Comparison of ENCODE assay signal across 15 cellular contexts in the genomic region with DNA sequence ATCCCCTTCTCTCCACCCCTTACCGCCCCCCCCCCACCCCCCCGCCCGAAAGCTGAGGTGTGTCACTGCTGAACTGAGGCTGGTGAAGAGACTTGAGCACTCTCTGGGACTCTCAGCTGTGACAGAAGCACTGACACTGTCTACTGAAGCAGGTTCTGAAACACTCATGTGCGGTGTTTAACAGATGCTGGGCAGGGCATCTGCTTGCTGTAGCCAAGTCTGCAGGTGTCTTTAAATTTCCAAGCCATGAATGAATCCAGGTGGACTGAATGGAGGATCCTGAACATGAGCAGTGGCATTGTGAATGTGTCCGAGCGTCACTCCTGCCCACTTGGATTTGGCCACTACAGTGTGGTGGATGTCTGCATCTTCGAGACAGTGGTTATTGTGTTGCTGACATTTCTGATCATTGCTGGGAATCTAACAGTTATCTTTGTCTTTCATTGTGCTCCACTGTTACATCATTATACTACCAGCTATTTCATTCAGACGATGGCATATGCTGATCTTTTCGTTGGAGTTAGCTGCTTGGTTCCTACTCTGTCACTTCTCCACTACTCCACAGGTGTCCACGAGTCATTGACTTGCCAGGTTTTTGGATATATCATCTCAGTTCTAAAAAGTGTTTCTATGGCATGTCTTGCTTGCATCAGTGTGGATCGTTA. TPM values are rescaled to one million over a fixed set of nuclear protein-coding genes. Genes with fewer than 3 reads are reported as not detected.
A peak's percentile ranks its signal among the peaks of the same experiment; 100 is the strongest.
DNase-seq lines count a peak whose midpoint lies in the region; ATAC-seq, FAIRE-seq and TF ChIP-seq lines count a peak whose summit lies in the region.
"Had no signal": no experiment of that assay in that cellular context is flagged by ENCODE, and none has a peak within 500 bp of the region (broad histone marks: within the 10 kb centered on the region; RNA-seq: fewer than 3 reads in every experiment).

A gene with protein sequence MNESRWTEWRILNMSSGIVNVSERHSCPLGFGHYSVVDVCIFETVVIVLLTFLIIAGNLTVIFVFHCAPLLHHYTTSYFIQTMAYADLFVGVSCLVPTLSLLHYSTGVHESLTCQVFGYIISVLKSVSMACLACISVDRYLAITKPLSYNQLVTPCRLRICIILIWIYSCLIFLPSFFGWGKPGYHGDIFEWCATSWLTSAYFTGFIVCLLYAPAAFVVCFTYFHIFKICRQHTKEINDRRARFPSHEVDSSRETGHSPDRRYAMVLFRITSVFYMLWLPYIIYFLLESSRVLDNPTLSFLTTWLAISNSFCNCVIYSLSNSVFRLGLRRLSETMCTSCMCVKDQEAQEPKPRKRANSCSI (plus strand): TSS at position 99 of the 665 bp plus-strand sequence. CDS start 148 bp downstream, at position 247.

- no peak for DNase-seq in GM12891 (ENCODE audit: insufficient read length, low spot score)
- peak; percentile 50 for DNase-seq in NCI-H69 (lab: John Stamatoyannopoulos, UW)
- no peak for DNase-seq in endothelial cell (ENCODE audit: low spot score)
- DNase-seq in NCI-H748 (lab: John Stamatoyannopoulos, UW; ENCODE audit: unreplicated experiment): no peak
- no peak for DNase-seq in SHP77 treated with DMSO at 0.1 percent for 48 hours (lab: John Stamatoyannopoulos, UW)
- DNase-seq: BE2C; CD4-positive, alpha-beta memory T cell; Kasumi-1; NCI-H1436; NCI-H774; Right ventricle myocardium superior had no signal

- H3K4me3 Mint-ChIP-seq in endothelial cell (ENCODE audit: unreplicated experiment): no peak within 1 kb of the TSS
- H3K4me3 Mint-ChIP-seq: CD4-positive, alpha-beta memory T cell had no signal

- peak within 1 kb of the TSS; percentile 8 for H3K27ac ChIP-seq in parathyroid adenoma

- no peak for ATAC-seq in GM21619 (IDR thresholded peaks at IDR 0.05; ENCODE audit: unreplicated experiment)
- ATAC-seq: HCT116, Panc1 had no signal

- no peak within 1 kb of the TSS for H3K4me2 ChIP-seq in parathyroid adenoma (ENCODE audit: low read length)

- no peaks in the 10 kb centered on the region for H3K36me3 Mint-ChIP-seq in endothelial cell (ENCODE audit: low read depth, unreplicated experiment)

- no peak within 1 kb of the TSS for H3K4me3 ChIP-seq in parathyroid adenoma (ENCODE audit: low read depth, low read length)

- TF ChIP-seq CTCF in endothelial cell (IDR thresholded peaks at IDR 0.05; ENCODE audit: unreplicated experiment) (no peak), parathyroid adenoma (IDR thresholded peaks at IDR 0.05) (no peak)

- no peak within 1 kb of the TSS for H3K9ac ChIP-seq in parathyroid adenoma

- no peaks in the 10 kb centered on the region for H3K4me1 ChIP-seq in parathyroid adenoma
- H3K4me1 ChIP-seq: BE2C had no signal

- H3K27me3 Mint-ChIP-seq in endothelial cell (ENCODE audit: unreplicated experiment): peaks cover 4% of the 10 kb centered on the region
- H3K27me3 Mint-ChIP-seq: CD4-positive, alpha-beta memory T cell had no signal

- TF ChIP-seq POLR2A in GM12891 (IDR thresholded peaks at IDR 0.05; ENCODE audit: low read depth, low read length): no peak

- FAIRE-seq in GM12891 (lab: Jason Lieb, UNC): peak; percentile 74

- H3K79me2 ChIP-seq in parathyroid adenoma: no peaks in the 10 kb centered on the region

- H3K27ac Mint-ChIP-seq in endothelial cell (ENCODE audit: unreplicated experiment): peak within 1 kb of the TSS; percentile 74

- no peak within 1 kb of the TSS for H2AFZ ChIP-seq in parathyroid adenoma

- no peaks in the 10 kb centered on the region for H3K36me3 ChIP-seq in parathyroid adenoma (ENCODE audit: control insufficient read depth, insufficient read depth, low read length)
- H3K36me3 ChIP-seq: BE2C had no signal

- no peaks in the 10 kb centered on the region for H3K27me3 ChIP-seq in parathyroid adenoma (ENCODE audit: control insufficient read depth, insufficient read depth, low read length)
- H3K27me3 ChIP-seq: BE2C had no signal

- H3K4me1 Mint-ChIP-seq in endothelial cell (ENCODE audit: unreplicated experiment): peaks cover 10% of the 10 kb centered on the region

- H3K9me3 Mint-ChIP-seq in endothelial cell (ENCODE audit: unreplicated experiment): no peaks in the 10 kb centered on the region
- H3K9me3 Mint-ChIP-seq: CD4-positive, alpha-beta memory T cell had no signal

- H3K9me3 ChIP-seq in parathyroid adenoma (ENCODE audit: control insufficient read depth, low read length): no peaks in the 10 kb centered on the region
- H3K9me3 ChIP-seq: BE2C had no signal

TF ChIP-seq in GM12891, 5 proteins besides CTCF, POLR2A, EP300 and RAD21:
- TF ChIP-seq POU2F2 (IDR thresholded peaks at IDR 0.05; ENCODE audit: low read depth, low read length) (no peak), PAX5 (IDR thresholded peaks at IDR 0.05; ENCODE audit: insufficient read depth, low read length, severe bottlenecking) (no peak), SPI1 (IDR thresholded peaks at IDR 0.05; ENCODE audit: low read depth, low read length) (no peak)

RNA-seq across cellular contexts. Expression of the gene that starts here (rescaled TPM):
- polyA plus RNA-seq in GM12891 (2012; ENCODE audit: low read depth, missing spikeins): not detected
- 0.67 TPM for total RNA-seq in endothelial cell (ENCODE audit: unreplicated experiment)
- polyA plus RNA-seq: CD4-positive, alpha-beta memory T cell had no signal
